3 cellular contexts compared by ENCODE assay signal in genomic region chr20:63571087-63571478, GRCh38. TPM values are rescaled to one million over a fixed set of nuclear protein-coding genes. Genes with fewer than 3 reads are reported as not detected.
"Had no signal": no experiment of that assay in that cellular context is flagged by ENCODE, and none has a peak within 500 bp of the region (broad histone marks: within the 10 kb centered on the region; RNA-seq: fewer than 3 reads in every experiment).

No MANE protein-coding gene starts in this region.

RNA-seq across cellular contexts. Expression of gene FNDC11, which starts 17.1 kb away (rescaled TPM):
- total RNA-seq: M059J had no signal

RNA-seq across cellular contexts. Expression of gene SRMS, which starts 23.5 kb away (rescaled TPM):
- total RNA-seq: LHCN-M2, M059J, NCI-H460 had no signal

RNA-seq across cellular contexts. Expression of gene PTK6, which starts 33.9 kb away (rescaled TPM):
- total RNA-seq: M059J had no signal
